In the genomic region with DNA sequence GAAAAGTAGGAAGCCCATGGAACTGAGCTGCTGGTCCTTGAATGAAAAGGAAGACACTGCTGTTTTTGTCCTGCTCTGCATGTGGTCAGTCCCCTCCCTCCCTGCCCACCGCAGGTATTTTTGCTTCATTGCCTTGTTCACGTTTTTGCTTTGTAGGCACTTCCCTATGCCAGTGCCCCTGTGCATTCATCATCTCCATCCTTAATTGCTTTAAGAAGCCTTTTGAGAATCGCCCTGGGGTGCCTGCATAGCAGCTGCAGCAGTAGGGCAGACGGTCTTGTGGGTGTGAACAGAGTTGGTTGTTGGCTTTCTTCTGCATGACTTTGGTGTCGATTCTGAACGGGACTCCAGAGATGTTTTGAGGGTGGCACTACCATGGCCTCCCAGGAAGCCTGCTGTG, we compare ENCODE assay signal across 13 cellular contexts.
DNase-seq lines count a peak whose midpoint lies in the region; ATAC-seq, FAIRE-seq and TF ChIP-seq lines count a peak whose summit lies in the region.
"Had no signal": no experiment of that assay in that cellular context is flagged by ENCODE, and none has a peak within 500 bp of the region (broad histone marks: within the 10 kb centered on the region; RNA-seq: fewer than 3 reads in every experiment).

No MANE protein-coding gene starts in this region.

- no peak overlapping the region for H3K27ac ChIP-seq in A673 (ENCODE audit: low read depth, low read length, poor library complexity, severe bottlenecking)

- H3K9me3 Mint-ChIP-seq in activated B cell treated with CpG ODN at 0.5 μM for 24 hours (peaks cover 2% of the 10 kb centered on the region), immature natural killer cell (no peaks in the 10 kb centered on the region), glutamatergic neuron (ENCODE audit: unreplicated experiment) (no peaks in the 10 kb centered on the region)

- ATAC-seq in activated B cell treated with CpG ODN at 0.5 μM for 24 hours (ENCODE audit: low read depth) = no peak
- no peak for ATAC-seq in GM21529 (IDR thresholded peaks at IDR 0.05; ENCODE audit: unreplicated experiment)
- ATAC-seq in HG03175 (IDR thresholded peaks at IDR 0.05; ENCODE audit: unreplicated experiment) = no peak
- no peak for ATAC-seq in GM18505 (IDR thresholded peaks at IDR 0.05; ENCODE audit: unreplicated experiment)

- TF ChIP-seq POLR2A in GM12891 (IDR thresholded peaks at IDR 0.05; ENCODE audit: low read depth, low read length) = no peak
- no peak for TF ChIP-seq POLR2A in GM18505 (IDR thresholded peaks at IDR 0.05; ENCODE audit: borderline replicate concordance, extremely low read depth, insufficient read depth, insufficient read length)

- no TSS peak for BruUV-seq in A673 (replicated peaks; lab: Mats Ljungman, UMichigan)

- H3K4me3 Mint-ChIP-seq in activated B cell treated with CpG ODN at 0.5 μM for 24 hours = peak overlapping the region; percentile 67
- H3K4me3 Mint-ChIP-seq in immature natural killer cell = peak overlapping the region; percentile 49 to 84 (median 79)
- no peak overlapping the region for H3K4me3 Mint-ChIP-seq in glutamatergic neuron (ENCODE audit: unreplicated experiment)

- CTCF ChIA-PET in A673 (lab: Charles Lee) = interaction anchor here (0.6 kb wide), 1 partner anchor 10 kb away, joined by 3 read pairs; no protein-coding TSS in a partner anchor
- CTCF ChIA-PET in activated B cell treated with CpG ODN at 0.5 μM for 24 hours (lab: Charles Lee) = interaction anchor here (0.9 to 1.1 kb wide), 4 partner anchors 10 to 126 kb away, joined by 3 to 5 read pairs (median 3); no protein-coding TSS in a partner anchor

- H3K27me3 Mint-ChIP-seq in activated B cell treated with CpG ODN at 0.5 μM for 24 hours (no peaks in the 10 kb centered on the region), immature natural killer cell (ENCODE audit: low read depth in 3 of 3) (peaks cover 10 to 19% (median 14%) of the 10 kb centered on the region in 3 donors), glutamatergic neuron (ENCODE audit: unreplicated experiment) (peaks cover 1% of the 10 kb centered on the region)

- no peak overlapping the region for H3K4me3 ChIP-seq in A673 (ENCODE audit: low read depth, low read length, poor library complexity, severe bottlenecking)
- H3K4me3 ChIP-seq: sigmoid colon had no signal

- FAIRE-seq in GM12891 (lab: Jason Lieb, UNC) = no peak

- H3K36me3 Mint-ChIP-seq in activated B cell treated with CpG ODN at 0.5 μM for 24 hours (ENCODE audit: low read depth) (peaks cover 3% of the 10 kb centered on the region), immature natural killer cell (no peaks in the 10 kb centered on the region), glutamatergic neuron (ENCODE audit: unreplicated experiment) (peaks cover 4% of the 10 kb centered on the region)

- H3K4me1 Mint-ChIP-seq in activated B cell treated with CpG ODN at 0.5 μM for 24 hours (peaks cover 70% of the 10 kb centered on the region), immature natural killer cell (peaks cover 44 to 48% of the 10 kb centered on the region in 2 donors), glutamatergic neuron (ENCODE audit: low read depth, unreplicated experiment) (peaks cover 7% of the 10 kb centered on the region)

- no peaks in the 10 kb centered on the region for H3K27me3 ChIP-seq in A673 (replicated peaks; ENCODE audit: insufficient read depth, low read depth, low read length, poor library complexity)
- H3K27me3 ChIP-seq: sigmoid colon had no signal

- H3K36me3 ChIP-seq in A673 (ENCODE audit: insufficient read depth, low read length, poor library complexity, severe bottlenecking) = no peaks in the 10 kb centered on the region
- H3K36me3 ChIP-seq: sigmoid colon had no signal

- DNase-seq in A673 (ENCODE audit: low spot score) (peak; percentile 75), GM12891 (ENCODE audit: insufficient read length, low spot score) (no peak), activated B cell treated with CpG ODN at 0.5 μM for 24 hours (no peak), immature natural killer cell (peak; percentile 54 to 65 (median 60)), glutamatergic neuron (no peak)
- DNase-seq: C1 segment of cervical spinal cord, hypothalamus, midbrain, NCI-H1105 treated with DMSO at 0.1 percent for 48 hours, sigmoid colon had no signal

- no peak for TF ChIP-seq CTCF in A673 (conservative IDR thresholded peaks at IDR 0.05; ENCODE audit: low read depth, low read length)
- TF ChIP-seq CTCF in activated B cell treated with CpG ODN at 0.5 μM for 24 hours (IDR thresholded peaks at IDR 0.05) = no peak
- no peak for TF ChIP-seq CTCF in glutamatergic neuron (IDR thresholded peaks at IDR 0.05; ENCODE audit: partially characterized antibody, unreplicated experiment)

- no peaks in the 10 kb centered on the region for H3K9me3 ChIP-seq in A673 (ENCODE audit: low read depth, low read length, poor library complexity, severe bottlenecking)
- H3K9me3 ChIP-seq: sigmoid colon had no signal

- intact Hi-C loops in A673 (cut with micrococcal nuclease; ENCODE audit: unreplicated experiment) (no loop called here), activated B cell treated with CpG ODN at 0.5 μM for 24 hours (cut with micrococcal nuclease) (loop anchor here (5.0 kb wide), 3 partner anchors 145 to 780 kb away; a partner anchor contains a TSS)

- peaks cover 42% of the 10 kb centered on the region for H3K4me1 ChIP-seq in A673 (ENCODE audit: insufficient read depth, low read length, poor library complexity, severe bottlenecking)

- POLR2A ChIA-PET in A673 (lab: Charles Lee; ENCODE audit: low non-redundant PET) (no interaction called here), activated B cell treated with CpG ODN at 0.5 μM for 24 hours (lab: Charles Lee) (interaction anchor here (0.6 to 2.0 kb wide), 10 partner anchors 9 to 112 kb away, joined by 3 to 27 read pairs (median 6); a partner anchor contains a TSS)

- peak overlapping the region; percentile 97 for H3K27ac Mint-ChIP-seq in activated B cell treated with CpG ODN at 0.5 μM for 24 hours
- H3K27ac Mint-ChIP-seq in immature natural killer cell = peak overlapping the region; percentile 95 to 99 (median 98)
- H3K27ac Mint-ChIP-seq in glutamatergic neuron (ENCODE audit: unreplicated experiment) = no peak overlapping the region

TF ChIP-seq in GM12891, 5 proteins besides CTCF, POLR2A, EP300 and RAD21:
- TF ChIP-seq SPI1 (IDR thresholded peaks at IDR 0.05; ENCODE audit: low read depth, low read length) (peak; percentile 39; the same call in 1 of the 2 replicates), TAF1 (IDR thresholded peaks at IDR 0.05; ENCODE audit: low read depth, low read length) (no peak)

Comparison
In these comparisons a context has a peak if more than half of its experiments do, and no peak if none do; other contexts are left out.
1. DNase-seq: peak in A673 (single experiment) and immature natural killer cell (3 of 3); none in GM12891 (single experiment), activated B cell treated with CpG ODN at 0.5 μM for 24 hours (single experiment) and glutamatergic neuron (single experiment).